ENCODE assay signal across 15 cellular contexts in the genomic region with DNA sequence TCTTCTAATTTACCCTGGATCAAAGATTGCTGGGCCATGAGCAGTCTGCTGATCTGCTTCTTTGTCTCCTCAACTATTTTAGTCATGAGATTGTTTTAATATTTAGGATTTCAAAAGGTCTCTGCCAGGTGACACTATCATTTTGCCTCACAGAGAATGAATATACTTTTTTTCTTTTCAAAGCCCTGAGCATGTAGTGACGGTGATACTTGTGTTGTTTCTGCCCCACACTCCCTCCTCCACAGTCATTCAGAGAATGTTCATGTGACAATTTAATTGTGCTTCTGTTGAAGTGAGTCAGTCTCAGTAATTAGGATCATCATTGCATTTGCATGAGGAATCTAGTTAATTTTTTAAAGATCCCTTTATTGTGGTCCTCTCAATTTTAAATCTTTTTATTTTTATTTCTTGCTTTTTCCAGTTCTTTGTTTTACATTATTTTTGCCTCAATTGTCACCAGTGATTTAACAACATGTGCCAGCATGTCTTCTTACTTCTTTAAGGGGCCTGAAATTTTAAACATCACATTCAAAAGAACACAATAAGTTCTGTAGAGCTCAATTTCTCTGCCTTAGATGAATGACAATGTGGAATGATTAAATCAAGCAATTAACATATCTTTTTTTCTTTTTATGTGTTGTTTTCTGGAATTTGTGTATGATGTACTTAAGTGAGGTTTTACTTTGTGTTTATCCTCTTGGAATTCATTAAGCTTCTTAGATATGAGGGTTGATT. TPM values are rescaled to one million over a fixed set of nuclear protein-coding genes. Genes with fewer than 3 reads are reported as not detected.
A peak's percentile ranks its signal among the peaks of the same experiment; 100 is the strongest.
DNase-seq lines count a peak whose midpoint lies in the region; FAIRE-seq and TF ChIP-seq lines count a peak whose summit lies in the region.
"Had no signal": no experiment of that assay in that cellular context is flagged by ENCODE, and none has a peak within 500 bp of the region (broad histone marks: within the 10 kb centered on the region; RNA-seq: fewer than 3 reads in every experiment).

No MANE protein-coding gene starts in this region.

- 3 to 16% methylated on average over 1 of the region's 1 CpG for WGBS in GM23248 (ENCODE audit: low coverage in 1 of 2, low lambda C conversion rate in 2 of 2, missing lambda C conversion rate in 2 of 2), 2 experiments
- WGBS in H1 (ENCODE audit: extremely low coverage in 1 of 2, insufficient coverage in 1 of 2, insufficient read length in 1 of 2, insufficient replicate concordance in 2 of 2, low coverage in 1 of 2, low lambda C conversion rate in 2 of 2, missing lambda C conversion rate in 1 of 2), 2 experiments = 80% methylated on average over 1 of the region's 1 CpG; no CpG with 5 or more reads in 1 of the 2 experiments

- no peak overlapping the region for H2BK12ac ChIP-seq in H1 (ENCODE audit: low read depth, low read length)

- H3K23me2 ChIP-seq in H1 (ENCODE audit: low read depth, low read length) = no peaks in the 10 kb centered on the region

- no peaks in the 10 kb centered on the region for H3K79me2 ChIP-seq in GM23248 (ENCODE audit: insufficient read depth)
- no peaks in the 10 kb centered on the region for H3K79me2 ChIP-seq in H1 (ENCODE audit: control insufficient read depth in 1 of 2, insufficient read depth in 2 of 2, low read length in 2 of 2)
- H3K79me2 ChIP-seq: hepatocyte had no signal

- H2AFZ ChIP-seq in GM23248 (0 out of 2 replicates have a peak overlapping the region, but pooled peaks have one; percentile 34), H1 (ENCODE audit: low read length) (peak overlapping the region; percentile 51; the same call in 1 of the 2 replicates)
- H2AFZ ChIP-seq: hepatocyte had no signal

- H3K79me1 ChIP-seq in H1 (ENCODE audit: low read depth, low read length) = no peaks in the 10 kb centered on the region

- H3K18ac ChIP-seq in H1 (ENCODE audit: extremely low read depth, low read length) = no peak overlapping the region

- TF ChIP-seq POLR2A in H1 (IDR thresholded peaks at IDR 0.05; ENCODE audit: control extremely low read depth in 1 of 2, low read depth in 2 of 2, low read length in 2 of 2) = no peak

- no peak for TF ChIP-seq EP300 in H1 (IDR thresholded peaks at IDR 0.05; ENCODE audit: borderline replicate concordance in 1 of 2, low read depth in 2 of 2, low read length in 2 of 2)

- H3K27ac ChIP-seq in GM23248 (no peak overlapping the region), H1 (ENCODE audit: low read depth, low read length) (no peak overlapping the region)
- H3K27ac ChIP-seq: breast epithelium, hepatocyte, tibial nerve had no signal

- POLR2A ChIA-PET in H1 (lab: Charles Lee; ENCODE audit: partially characterized antibody) = no interaction called here

- H3K4me1 ChIP-seq in GM23248 (ENCODE audit: insufficient read depth) (no peaks in the 10 kb centered on the region), H1 (replicated peaks in 1 of 4; ENCODE audit: control insufficient read depth in 3 of 4, insufficient read depth in 4 of 4, low read length in 3 of 4) (no peaks in the 10 kb centered on the region)
- H3K4me1 ChIP-seq: breast epithelium, tibial nerve had no signal

- no peaks in the 10 kb centered on the region for H3K36me3 ChIP-seq in GM23248 (ENCODE audit: low read depth)
- H3K36me3 ChIP-seq in H1 (ENCODE audit: control insufficient read depth in 2 of 4, insufficient read depth in 4 of 4, low read length in 3 of 4) = no peaks in the 10 kb centered on the region
- H3K36me3 ChIP-seq: breast epithelium, tibial nerve had no signal

- H3K4me3 ChIP-seq in GM23248 = no peak overlapping the region
- H3K4me3 ChIP-seq in H1 (ENCODE audit: extremely low read depth in 1 of 4, insufficient read depth in 2 of 4, low read depth in 3 of 4, low read length in 4 of 4) = no peak overlapping the region
- H3K4me3 ChIP-seq: breast epithelium, hepatocyte, tibial nerve had no signal

- no peak overlapping the region for H4K8ac ChIP-seq in H1 (ENCODE audit: extremely low read depth, insufficient read depth, low read length)

- no peak overlapping the region for H3K14ac ChIP-seq in H1 (ENCODE audit: insufficient read length)

- no peak overlapping the region for H3K23ac ChIP-seq in H1 (ENCODE audit: insufficient read length)

- TF ChIP-seq RAD21 in H1 (IDR thresholded peaks at IDR 0.05 in 1 of 2, conservative IDR thresholded peaks at IDR 0.05 in 1 of 2; ENCODE audit: low read depth in 2 of 2, low read length in 2 of 2) = no peak

- H3K27me3 ChIP-seq in GM23248 (replicated peaks; ENCODE audit: insufficient read depth) (no peaks in the 10 kb centered on the region), H1 (replicated peaks in 1 of 4; ENCODE audit: control insufficient read depth in 3 of 4, extremely low read depth in 1 of 4, insufficient read depth in 3 of 4, low read length in 3 of 4) (no peaks in the 10 kb centered on the region)
- H3K27me3 ChIP-seq: breast epithelium, hepatocyte, tibial nerve had no signal

- no peak overlapping the region for H4K91ac ChIP-seq in H1 (replicated peaks; ENCODE audit: insufficient read length, low read length)

- no peak overlapping the region for H3K4me2 ChIP-seq in GM23248 (ENCODE audit: unreplicated experiment)
- H3K4me2 ChIP-seq in H1 (ENCODE audit: insufficient read depth in 1 of 2, low read depth in 2 of 2, low read length in 2 of 2) = no peak overlapping the region
- H3K4me2 ChIP-seq: hepatocyte had no signal

- H3K56ac ChIP-seq in H1 (replicated peaks; ENCODE audit: insufficient read length, low read depth, low read length) = no peak overlapping the region

- H2BK5ac ChIP-seq in H1 (ENCODE audit: low read depth, low read length) = no peak overlapping the region

- in situ Hi-C loops in GM23248 (cut with MboI) = loop anchor here (25.0 kb wide), 1 partner anchor 670 kb away; no protein-coding TSS in a partner anchor

- no peaks in the 10 kb centered on the region for H3K9me2 ChIP-seq in GM23248 (ENCODE audit: insufficient read depth)

- no peak for FAIRE-seq in H1 (lab: Jason Lieb, UNC)
- FAIRE-seq in frontal cortex (lab: Jason Lieb, UNC) = no peak
- FAIRE-seq: D721Med, kidney had no signal

- no peak overlapping the region for H2BK120ac ChIP-seq in H1 (replicated peaks; ENCODE audit: low read depth, low read length)

- H4K20me1 ChIP-seq in GM23248 (ENCODE audit: insufficient read depth) = no peaks in the 10 kb centered on the region
- H4K20me1 ChIP-seq in H1 (replicated peaks in 1 of 2; ENCODE audit: control insufficient read depth in 1 of 2, insufficient read depth in 2 of 2, low read length in 2 of 2) = no peaks in the 10 kb centered on the region

- H2AK5ac ChIP-seq in H1 (ENCODE audit: low read depth, low read length) = no peak overlapping the region

- no peak overlapping the region for H2BK15ac ChIP-seq in H1 (ENCODE audit: low read length)

- no peak overlapping the region for H3K9ac ChIP-seq in GM23248
- no peak overlapping the region for H3K9ac ChIP-seq in H1 (replicated peaks in 1 of 4; ENCODE audit: extremely low read depth in 1 of 4, low read depth in 3 of 4, low read length in 3 of 4)

- H4K5ac ChIP-seq in H1 (ENCODE audit: insufficient read length, low read depth, low read length) = no peak overlapping the region

- H2BK20ac ChIP-seq in H1 (ENCODE audit: low read length) = no peak overlapping the region

- CTCF ChIA-PET in H1 (lab: Charles Lee; ENCODE audit: partially characterized antibody) = interaction anchor here (0.8 to 1.0 kb wide), 2 partner anchors 349 to 425 kb away, joined by 3 read pairs; no protein-coding TSS in a partner anchor

- no peak for TF ChIP-seq CTCF in H1 (IDR thresholded peaks at IDR 0.05; ENCODE audit: control extremely low read depth in 1 of 3, insufficient read depth in 1 of 3, low read depth in 1 of 3, low read length in 3 of 3)

- H3K4ac ChIP-seq in H1 (replicated peaks; ENCODE audit: insufficient read length, low read depth, low read length) = no peak overlapping the region

- H3K9me3 ChIP-seq in GM23248 (ENCODE audit: low read depth) (no peaks in the 10 kb centered on the region), H1 (ENCODE audit: insufficient read depth in 2 of 2, low read depth in 1 of 2, low read length in 1 of 2) (no peaks in the 10 kb centered on the region)
- H3K9me3 ChIP-seq: breast epithelium, tibial nerve had no signal

- DNase-seq in GM23248 (no peak), NCI-H1436 treated with DMSO at 0.1 percent for 48 hours (lab: John Stamatoyannopoulos, UW) (peak; percentile 49), H1 (ENCODE audit: low read depth in 1 of 2, low spot score in 2 of 2) (no peak), retina (peak; percentile 36), NCI-H2227 (lab: John Stamatoyannopoulos, UW; ENCODE audit: unreplicated experiment) (no peak), frontal cortex (ENCODE audit: low spot score in 2 of 2) (no peak)
- DNase-seq in stimulated activated naive CD4-positive, alpha-beta T cell treated with Interleukin-2 at 50 U/mL for 16 hours (lab: John Stamatoyannopoulos, UW) = no peak
- DNase-seq: activated CD8-positive, alpha-beta memory T cell treated with anti-CD3 and anti-CD28 coated beads, Interleukin-2, amount 50 U/mL, for 48 hours; kidney; occipital lobe had no signal

- H3F3A ChIP-seq in GM23248 (ENCODE audit: insufficient read depth) = no peaks in the 10 kb centered on the region

TF ChIP-seq in H1, 55 proteins besides CTCF, POLR2A, EP300 and RAD21:
- no peak for TF ChIP-seq NRF1 (IDR thresholded peaks at IDR 0.05; ENCODE audit: low read depth, low read length)
TF ChIP-seq in H1: peak in this region for 0.

RNA-seq across cellular contexts. Expression of a gene that starts 12.3 kb away (rescaled TPM):
- not detected in 2 replicates for total RNA-seq in GM23248 (2014; rRNA removed; shearing (Covaris generic))
- polyA plus RNA-seq in GM23248 (2016; fragmentation: Nextera tagmentation; extraction: Ambion mirVana) (not detected in 2 replicates), H1 (2011; rRNA removed) (0.02 TPM in 1 of 2 replicates, not detected in the other)
- not detected in 2 replicates for total RNA-seq in H1 (2021; fragmentation: NEBNext Ultra II Directional; extraction: Animal tissue kit (Norgen Biotek cat#: 25700))
- polyA plus RNA-seq in H1 (2011; cell fraction: cytosol; rRNA removed) = 0.01 TPM
- not detected for polyA plus RNA-seq in H1 (2011; cell fraction: nucleus; rRNA removed)
- polyA plus RNA-seq in H1 (2012, experiment 1 of 2) = 0.07 to 0.18 TPM in 2 of 4 replicates, not detected in the others
- not detected for polyA plus RNA-seq in H1 (2012, experiment 2 of 2)
- polyA plus RNA-seq in H1 (2013, experiment 1 of 2) = not detected
- not detected for polyA plus RNA-seq in H1 (2013, experiment 2 of 2)
- 0.03 TPM in 1 of 2 replicates, not detected in the other for polyA minus RNA-seq in H1 (2011; rRNA and poly(A)+ RNA removed)
- not detected for polyA minus RNA-seq in H1 (2011; cell fraction: cytosol; rRNA and poly(A)+ RNA removed)
- polyA minus RNA-seq in H1 (2011; cell fraction: nucleus; rRNA and poly(A)+ RNA removed) = not detected
- 2.4 TPM for total RNA-seq in frontal cortex
- total RNA-seq: mesothelial cell of epicardium had no signal

Comparison
In these comparisons a context has a peak if more than half of its experiments do, and no peak if none do; other contexts are left out.
1. DNase-seq: peak in NCI-H1436 treated with DMSO at 0.1 percent for 48 hours (single experiment) and retina (single experiment); none in GM23248 (single experiment), H1 (0 of 2), NCI-H2227 (single experiment), stimulated activated naive CD4-positive, alpha-beta T cell treated with Interleukin-2 at 50 U/mL for 16 hours (single experiment) and frontal cortex (0 of 2).